In the genomic region with DNA sequence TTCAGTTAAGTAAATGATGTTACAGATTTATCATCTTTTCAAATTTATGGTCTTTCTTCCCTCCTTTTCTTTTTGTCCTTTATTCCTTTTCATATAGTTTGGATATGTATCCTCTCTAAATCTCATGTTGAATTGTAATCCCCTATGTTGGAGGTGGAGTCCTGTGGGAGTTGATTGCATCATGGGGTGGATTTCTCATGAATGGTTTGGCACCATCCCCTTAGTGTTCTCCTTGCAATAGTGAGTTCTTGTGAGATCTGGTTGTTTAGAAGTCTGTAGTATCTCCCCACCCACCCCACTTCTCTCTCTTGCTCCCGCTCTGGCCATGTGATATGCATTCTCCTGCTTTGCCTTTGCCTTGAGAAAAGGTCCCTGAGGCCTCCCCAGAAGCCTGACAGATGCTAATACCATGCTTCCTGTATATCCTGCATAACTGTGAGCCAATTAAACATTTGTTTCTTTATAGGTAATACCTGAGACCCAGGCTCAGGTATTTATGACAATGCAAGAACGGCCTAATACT, we compare ENCODE assay signal across 19 cellular contexts.
"Had no signal": no experiment of that assay in that cellular context is flagged by ENCODE, and none has a peak within 500 bp of the region (broad histone marks: within the 10 kb centered on the region; RNA-seq: fewer than 3 reads in every experiment).

No MANE protein-coding gene starts in this region.

- DNase-seq: activated CD4-positive, alpha-beta memory T cell treated with anti-CD3 and anti-CD28 coated beads, Interleukin-2, amount 10 ng/mL, durations not matched to agents 7 days and 5 days; activated CD4-positive, alpha-beta T cell treated with anti-CD3 and anti-CD28 coated beads for 48 hours; activated CD4-positive, CD25-positive, alpha-beta regulatory T cell; activated CD8-positive, alpha-beta memory T cell treated with anti-CD3 and anti-CD28 coated beads, Interleukin-2, amount 10 ng/mL, durations not matched to agents 7 days and 5 days; activated naive CD4-positive, alpha-beta T cell treated with Interleukin-2 at 50 U/mL for 16 hours; activated naive CD8-positive, alpha-beta T cell treated with anti-CD3 and anti-CD28 coated beads, Interleukin-2, amount 10 ng/mL, durations not matched to agents 7 days and 5 days; activated T-cell treated with anti-CD3 and anti-CD28 coated beads, Interleukin-2, amount 50 U/mL, for 1 hour; anterior cingulate cortex; brain microvascular endothelial cell; colonic mucosa; foreskin keratinocyte; hippocampal formation; left lung; stimulated activated naive CD8-positive, alpha-beta T cell treated with anti-CD3 and anti-CD28 coated beads, Interleukin-15, amount 100 ng/mL, for 72 hours; transverse colon had no signal

- ATAC-seq: activated CD8-positive, alpha-beta memory T cell treated with anti-CD3 and anti-CD28 coated beads, Interleukin-2, amount 10 ng/mL, durations not matched to agents 7 days and 5 days; activated T-helper 17 cell treated with anti-CD3 and anti-CD28 coated beads, Interleukin-2, amount 50 U/mL, for 72 hours; foreskin keratinocyte; left lung; stimulated activated naive CD8-positive, alpha-beta T cell treated with anti-CD3 and anti-CD28 coated beads, Interleukin-15, amount 100 ng/mL, for 72 hours had no signal

- H3K4me3 ChIP-seq: colonic mucosa, left lung, suprapubic skin, transverse colon, vagina had no signal

- H3K36me3 ChIP-seq: brain microvascular endothelial cell, colonic mucosa, left lung, suprapubic skin, transverse colon, vagina had no signal

- H3K27me3 Mint-ChIP-seq: stimulated activated naive CD8-positive, alpha-beta T cell treated with anti-CD3 and anti-CD28 coated beads, Interleukin-15, amount 100 ng/mL, for 72 hours had no signal

- H3K4me1 ChIP-seq: colonic mucosa, foreskin keratinocyte, left lung, suprapubic skin, transverse colon, vagina had no signal

- H3K27ac ChIP-seq: brain microvascular endothelial cell, colonic mucosa, foreskin keratinocyte, left lung, suprapubic skin, transverse colon, vagina had no signal

- H3K36me3 Mint-ChIP-seq: activated CD8-positive, alpha-beta memory T cell treated with anti-CD3 and anti-CD28 coated beads, Interleukin-2, amount 10 ng/mL, durations not matched to agents 7 days and 5 days; activated naive CD8-positive, alpha-beta T cell treated with anti-CD3 and anti-CD28 coated beads, Interleukin-2, amount 10 ng/mL, durations not matched to agents 7 days and 5 days had no signal

- H3K9me3 Mint-ChIP-seq: activated CD4-positive, alpha-beta memory T cell treated with anti-CD3 and anti-CD28 coated beads, Interleukin-2, amount 10 ng/mL, durations not matched to agents 7 days and 5 days; activated naive CD8-positive, alpha-beta T cell treated with anti-CD3 and anti-CD28 coated beads, Interleukin-2, amount 10 ng/mL, durations not matched to agents 7 days and 5 days; activated T-helper 17 cell treated with anti-CD3 and anti-CD28 coated beads, Interleukin-2, amount 50 U/mL, for 72 hours; central memory CD8-positive, alpha-beta T cell; stimulated activated naive CD8-positive, alpha-beta T cell treated with anti-CD3 and anti-CD28 coated beads, Interleukin-15, amount 100 ng/mL, for 72 hours had no signal

- H3K27me3 ChIP-seq: brain microvascular endothelial cell, colonic mucosa, foreskin keratinocyte, left lung, suprapubic skin, transverse colon, vagina had no signal

- H3K4me3 Mint-ChIP-seq: activated CD4-positive, alpha-beta memory T cell treated with anti-CD3 and anti-CD28 coated beads, Interleukin-2, amount 10 ng/mL, durations not matched to agents 7 days and 5 days; activated CD8-positive, alpha-beta memory T cell treated with anti-CD3 and anti-CD28 coated beads, Interleukin-2, amount 10 ng/mL, durations not matched to agents 7 days and 5 days; activated naive CD8-positive, alpha-beta T cell treated with anti-CD3 and anti-CD28 coated beads, Interleukin-2, amount 10 ng/mL, durations not matched to agents 7 days and 5 days; activated T-helper 17 cell treated with anti-CD3 and anti-CD28 coated beads, Interleukin-2, amount 50 U/mL, for 72 hours; central memory CD8-positive, alpha-beta T cell; stimulated activated naive CD8-positive, alpha-beta T cell treated with anti-CD3 and anti-CD28 coated beads, Interleukin-15, amount 100 ng/mL, for 72 hours had no signal

- H3K27ac Mint-ChIP-seq: activated CD4-positive, alpha-beta memory T cell treated with anti-CD3 and anti-CD28 coated beads, Interleukin-2, amount 10 ng/mL, durations not matched to agents 7 days and 5 days; activated CD8-positive, alpha-beta memory T cell treated with anti-CD3 and anti-CD28 coated beads, Interleukin-2, amount 10 ng/mL, durations not matched to agents 7 days and 5 days; activated naive CD8-positive, alpha-beta T cell treated with anti-CD3 and anti-CD28 coated beads, Interleukin-2, amount 10 ng/mL, durations not matched to agents 7 days and 5 days; activated T-helper 17 cell treated with anti-CD3 and anti-CD28 coated beads, Interleukin-2, amount 50 U/mL, for 72 hours; stimulated activated naive CD8-positive, alpha-beta T cell treated with anti-CD3 and anti-CD28 coated beads, Interleukin-15, amount 100 ng/mL, for 72 hours had no signal

- H3K4me1 Mint-ChIP-seq: activated naive CD8-positive, alpha-beta T cell treated with anti-CD3 and anti-CD28 coated beads, Interleukin-2, amount 10 ng/mL, durations not matched to agents 7 days and 5 days; activated T-helper 17 cell treated with anti-CD3 and anti-CD28 coated beads, Interleukin-2, amount 50 U/mL, for 72 hours; central memory CD8-positive, alpha-beta T cell had no signal
